16 cellular contexts compared by ENCODE assay signal in the genomic region with DNA sequence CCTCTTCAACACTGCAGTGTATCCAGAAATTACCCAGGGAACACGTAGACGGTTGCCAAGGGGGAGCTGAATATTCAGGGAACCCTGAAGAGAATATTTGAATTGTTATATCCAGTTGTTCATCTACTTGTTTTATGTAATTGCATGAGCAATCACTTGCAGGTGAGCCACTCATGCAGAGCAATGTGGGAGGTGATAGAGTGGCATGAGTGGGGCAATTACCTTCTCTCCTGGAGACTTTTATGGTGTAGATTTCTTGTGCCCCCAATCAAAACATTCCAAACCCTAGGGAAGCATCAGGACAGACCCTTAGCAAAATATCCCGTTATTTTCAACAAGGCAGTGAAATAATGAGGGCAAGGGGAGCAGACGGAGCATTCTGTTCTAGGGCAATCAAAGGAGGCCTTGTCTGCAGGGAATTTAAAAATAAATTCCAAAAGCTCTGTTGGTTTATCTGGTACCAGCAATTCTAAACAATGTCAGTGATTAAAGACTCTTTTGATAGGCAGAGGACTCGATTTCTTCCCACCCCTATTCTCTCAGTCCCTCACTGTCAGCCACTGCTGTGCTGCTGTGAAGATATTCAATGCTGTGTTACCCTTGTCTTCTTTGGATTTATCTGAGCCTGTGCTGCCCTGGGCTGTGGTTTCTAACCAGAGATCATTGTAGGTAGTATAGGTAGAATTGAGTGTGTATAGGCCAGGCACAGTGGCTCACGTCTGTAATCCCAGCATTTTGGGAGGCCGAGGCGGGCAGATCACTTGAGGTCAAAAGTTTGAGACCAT.
DNase-seq lines count a peak whose midpoint lies in the region; ATAC-seq and TF ChIP-seq lines count a peak whose summit lies in the region.
"Had no signal": no experiment of that assay in that cellular context is flagged by ENCODE, and none has a peak within 500 bp of the region (broad histone marks: within the 10 kb centered on the region; RNA-seq: fewer than 3 reads in every experiment).

No MANE protein-coding gene starts in this region.

- peak; percentile 39 for DNase-seq in medulla oblongata (ENCODE audit: extremely low spot score)
- DNase-seq in OCI-LY7 (ENCODE audit: low spot score) = no peak
- DNase-seq in mucosa of gallbladder (ENCODE audit: low spot score) = no peak
- no peak for DNase-seq in HAP-1 (ENCODE audit: low spot score in 2 of 2)
- DNase-seq: activated gamma-delta T cell; DMS153; PC-9; right lobe of liver; SK-N-SH; stimulated activated CD8-positive, alpha-beta memory T cell treated with anti-CD3 and anti-CD28 coated beads, Interleukin-4, amount 100 ng/mL, for 48 hours had no signal

- TF ChIP-seq CTCF in OCI-LY7 (conservative IDR thresholded peaks at IDR 0.05; ENCODE audit: low read length) = no peak

- no peak overlapping the region for H2AFZ ChIP-seq in OCI-LY7 (ENCODE audit: low read length)
- H2AFZ ChIP-seq: PC-9 had no signal

- BruUV-seq in OCI-LY7 (replicated peaks; lab: Mats Ljungman, UMichigan) = no TSS peak

- POLR2A ChIA-PET in OCI-LY7 (lab: Charles Lee) = interaction anchor here (0.6 to 1.1 kb wide), 2 partner anchors 11 to 628 kb away, joined by 3 read pairs; no protein-coding TSS in a partner anchor

- intact Hi-C loops in OCI-LY7 (cut with micrococcal nuclease; ENCODE audit: unreplicated experiment) = no loop called here

- H3K36me3 ChIP-seq in OCI-LY7 (ENCODE audit: insufficient read depth, low read length) (no peaks in the 10 kb centered on the region), HAP-1 (replicated peaks) (no peaks in the 10 kb centered on the region)
- H3K36me3 ChIP-seq: right lobe of liver, tibial nerve had no signal

- H3K9me2 ChIP-seq in OCI-LY7 (ENCODE audit: insufficient read depth, low read length) = no peaks in the 10 kb centered on the region
- H3K9me2 ChIP-seq: SK-N-SH had no signal

- in situ Hi-C loops in HAP-1 (cut with MboI; ENCODE audit: low sequenced_read_pairs) = no loop called here

- no peaks in the 10 kb centered on the region for H3K27me3 ChIP-seq in HAP-1 (ENCODE audit: low read depth)
- H3K27me3 ChIP-seq: ascending aorta, right lobe of liver, tibial nerve had no signal

- peak; percentile 2 for ATAC-seq in GM19043 (IDR thresholded peaks at IDR 0.05; ENCODE audit: low read depth, unreplicated experiment)
- peak; percentile 13 for ATAC-seq in HG03066 (IDR thresholded peaks at IDR 0.05; ENCODE audit: low read depth, unreplicated experiment)
- ATAC-seq in HG02798 (IDR thresholded peaks at IDR 0.05; ENCODE audit: poor library complexity, unreplicated experiment) = no peak
- ATAC-seq: right lobe of liver had no signal

- no peak overlapping the region for H3K4me3 ChIP-seq in OCI-LY7 (ENCODE audit: low read depth, low read length, poor library complexity, severe bottlenecking)
- H3K4me3 ChIP-seq in HAP-1 = no peak overlapping the region
- H3K4me3 ChIP-seq: ascending aorta, PC-9, right lobe of liver, tibial nerve had no signal

- no peaks in the 10 kb centered on the region for H3K9me3 ChIP-seq in OCI-LY7 (ENCODE audit: low read length)
- 0 out of 2 replicates have a peak, but pooled peaks cover 2% of the 10 kb centered on the region for H3K9me3 ChIP-seq in HAP-1
- H3K9me3 ChIP-seq: right lobe of liver had no signal

- H3K4me2 ChIP-seq in OCI-LY7 (ENCODE audit: low read length) = no peak overlapping the region
- H3K4me2 ChIP-seq: PC-9, SK-N-SH had no signal

- CTCF ChIA-PET in OCI-LY7 (lab: Charles Lee; ENCODE audit: unreplicated experiment) = no interaction called here

- H4K20me1 ChIP-seq in OCI-LY7 (ENCODE audit: insufficient read depth, low read length) = no peaks in the 10 kb centered on the region

- H3K4me1 ChIP-seq in OCI-LY7 (ENCODE audit: insufficient read depth, low read length, poor library complexity, severe bottlenecking) (no peaks in the 10 kb centered on the region), HAP-1 (no peaks in the 10 kb centered on the region)
- H3K4me1 ChIP-seq: ascending aorta, right lobe of liver, tibial nerve had no signal

- H3K27ac ChIP-seq in angular gyrus (ENCODE audit: low read depth, low read length) = peak overlapping the region; percentile 99
- no peak overlapping the region for H3K27ac ChIP-seq in OCI-LY7 (ENCODE audit: low read depth, low read length, poor library complexity, severe bottlenecking)
- H3K27ac ChIP-seq: ascending aorta, PC-9, right lobe of liver, tibial nerve had no signal

- H3K79me2 ChIP-seq in OCI-LY7 (ENCODE audit: insufficient read depth, low read depth, low read length) = no peaks in the 10 kb centered on the region
